Comparison of ENCODE assay signal across 19 cellular contexts in the genomic region with DNA sequence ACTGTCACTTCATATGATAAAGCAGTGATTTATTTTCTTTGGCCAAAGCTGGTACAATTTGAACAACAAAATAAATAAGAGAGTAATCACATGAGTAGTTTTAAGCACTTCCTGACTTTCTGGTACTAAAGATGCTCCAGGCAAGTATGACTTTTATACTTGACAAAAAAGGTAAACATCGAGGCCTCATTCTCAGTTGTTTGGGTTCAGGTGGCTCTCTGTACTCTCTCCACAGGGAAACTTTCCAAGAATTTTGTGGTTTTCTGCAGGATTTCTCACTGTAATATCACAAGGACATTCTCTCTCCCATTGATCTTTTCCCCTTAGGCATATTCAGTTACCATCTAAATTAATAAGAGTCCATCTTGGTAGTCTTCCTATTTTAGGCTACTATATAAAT.
A peak's percentile ranks its signal among the peaks of the same experiment; 100 is the strongest.
DNase-seq lines count a peak whose midpoint lies in the region; ATAC-seq and TF ChIP-seq lines count a peak whose summit lies in the region.
"Had no signal": no experiment of that assay in that cellular context is flagged by ENCODE, and none has a peak within 500 bp of the region (broad histone marks: within the 10 kb centered on the region; RNA-seq: fewer than 3 reads in every experiment).

No MANE protein-coding gene starts in this region.

- peak; percentile 32 for DNase-seq in EL
- DNase-seq in RWPE2 (ENCODE audit: low spot score): no peak
- peak; percentile 2 for DNase-seq in foreskin melanocyte
- DNase-seq in T-helper 2 cell: no peak
- DNase-seq: BE2C; CD4-positive, alpha-beta memory T cell; H9; NCI-H1417 treated with DMSO at 0.1 percent for 48 hours; NCI-H1930; NCI-H2171 treated with DMSO at 0.1 percent for 48 hours; NCI-H510A; NCI-H774; SHP77; T-helper 17 cell had no signal

- H3K9me3 ChIP-seq in HEK293 (ENCODE audit: control insufficient read depth, insufficient read depth, low read depth, low read length): no peaks in the 10 kb centered on the region
- no peaks in the 10 kb centered on the region for H3K9me3 ChIP-seq in RWPE2 (ENCODE audit: severe bottlenecking)
- H3K9me3 ChIP-seq: BE2C had no signal

- H3K27ac ChIP-seq in HEK293 (ENCODE audit: extremely low read depth, low read depth, low read length) (no peak overlapping the region), RWPE2 (ENCODE audit: poor library complexity, severe bottlenecking) (no peak overlapping the region)
- H3K27ac ChIP-seq: HL-60 had no signal

- TF ChIP-seq CTCF in HEK293 (tag by site-specific recombination; IDR thresholded peaks at IDR 0.05) (no peak), RWPE2 (IDR thresholded peaks at IDR 0.05; ENCODE audit: poor library complexity, severe bottlenecking) (no peak)

- CTCF ChIA-PET in HEK293 (lab: Yijun Ruan, JAX): no interaction called here

- H3K4me1 ChIP-seq in HEK293 (ENCODE audit: control insufficient read depth, insufficient read depth, low read length) (no peaks in the 10 kb centered on the region), RWPE2 (ENCODE audit: insufficient read depth, poor library complexity, severe bottlenecking) (no peaks in the 10 kb centered on the region)
- H3K4me1 ChIP-seq: BE2C had no signal

- H3K4me3 ChIP-seq in HEK293 (ENCODE audit: low read depth, low read length) (no peak overlapping the region), RWPE2 (ENCODE audit: severe bottlenecking) (no peak overlapping the region)

- POLR2A ChIA-PET in HEK293 (lab: Yijun Ruan, JAX): no interaction called here

- ATAC-seq in RWPE2 (ENCODE audit: low read depth) (peak; percentile 71), GM21723 (IDR thresholded peaks at IDR 0.05; ENCODE audit: unreplicated experiment) (no peak), GM21447 (IDR thresholded peaks at IDR 0.05; ENCODE audit: unreplicated experiment) (no peak)
- ATAC-seq: Panc1, T-helper 17 cell had no signal

- no peaks in the 10 kb centered on the region for H3K36me3 ChIP-seq in HEK293 (ENCODE audit: control insufficient read depth in 2 of 2, insufficient read depth in 1 of 2, low read length in 2 of 2)
- no peaks in the 10 kb centered on the region for H3K36me3 ChIP-seq in RWPE2 (ENCODE audit: low read depth)
- H3K36me3 ChIP-seq: BE2C had no signal

- H3K27me3 ChIP-seq in RWPE2 (ENCODE audit: insufficient read depth, poor library complexity, severe bottlenecking): no peaks in the 10 kb centered on the region
- H3K27me3 ChIP-seq: BE2C had no signal

TF ChIP-seq in HEK293, 187 proteins besides CTCF, POLR2A, EP300 and RAD21:
- TF ChIP-seq ZNF354C (tag by site-specific recombination; IDR thresholded peaks at IDR 0.05; ENCODE audit: borderline replicate concordance, low read depth) (no peak), MEIS1 (CRISPR knock-in tag; IDR thresholded peaks at IDR 0.05; ENCODE audit: borderline replicate concordance) (peak; percentile 37; the same call in 1 of the 2 replicates)
TF ChIP-seq in HEK293: peak in this region for 1.

Comparison
In these comparisons a context has a peak if more than half of its experiments do, and no peak if none do; other contexts are left out.
1. DNase-seq: peak in EL (single experiment) and foreskin melanocyte (single experiment); none in RWPE2 (single experiment) and T-helper 2 cell (0 of 5).